In genomic region chr9:116151966-116152381, GRCh38 we compare ENCODE assay signal across 14 cellular contexts. TPM values are rescaled to one million over a fixed set of nuclear protein-coding genes. Genes with fewer than 3 reads are reported as not detected.
DNase-seq lines count a peak whose midpoint lies in the region; ATAC-seq, FAIRE-seq and TF ChIP-seq lines count a peak whose summit lies in the region.
"Had no signal": no experiment of that assay in that cellular context is flagged by ENCODE, and none has a peak within 500 bp of the region (broad histone marks: within the 10 kb centered on the region; RNA-seq: fewer than 3 reads in every experiment).

No MANE protein-coding gene starts in this region.

- TF ChIP-seq RAD21 in IMR-90 (IDR thresholded peaks at IDR 0.05; ENCODE audit: low read length): no peak

- peak overlapping the region; percentile 66 for H3K4me3 ChIP-seq in ACC112 (ENCODE audit: low read depth, low read length)
- H3K4me3 ChIP-seq in IMR-90 (ENCODE audit: insufficient read depth, low read depth, low read length): no peak overlapping the region; the same call in 1 of the 2 replicates
- H3K4me3 ChIP-seq in bronchial epithelial cell (ENCODE audit: low read depth, low read length): no peak overlapping the region
- H3K4me3 ChIP-seq in mesenchymal stem cell (ENCODE audit: insufficient read depth in 1 of 2, low read depth in 1 of 2, low read length in 2 of 2): peak overlapping the region in 1 of 2 experiments; percentile 54
- H3K4me3 ChIP-seq: suprapubic skin had no signal

- in situ Hi-C loops in IMR-90 (cut with MboI; ENCODE audit: low sequenced_read_pairs): loop anchor here (10.0 kb wide), 3 partner anchors 423 to 557 kb away; no protein-coding TSS in a partner anchor

- H2AFZ ChIP-seq in ACC112 (ENCODE audit: low read length, unreplicated experiment) (peak overlapping the region; percentile 31), IMR-90 (replicated peaks; ENCODE audit: low read length, poor library complexity) (no peak overlapping the region), mesenchymal stem cell (ENCODE audit: low read depth, low read length) (no peak overlapping the region)

- peak overlapping the region; percentile 98; the same call in 1 of the 2 replicates for H4K5ac ChIP-seq in IMR-90 (ENCODE audit: low read depth, low read length)

- H3K4me2 ChIP-seq in IMR-90 (ENCODE audit: low read depth, low read length): peak overlapping the region; percentile 87
- no peak overlapping the region for H3K4me2 ChIP-seq in mesenchymal stem cell (ENCODE audit: low read length, poor library complexity, severe bottlenecking)

- H2BK120ac ChIP-seq in IMR-90 (ENCODE audit: low read depth, low read length): peak overlapping the region; percentile 89
- no peak overlapping the region for H2BK120ac ChIP-seq in mesenchymal stem cell (ENCODE audit: low read depth, low read length)

- FAIRE-seq in bronchial epithelial cell (lab: Jason Lieb, UNC): no peak

- H3K9me3 ChIP-seq in IMR-90 (ENCODE audit: control insufficient read depth, insufficient read depth, low read length) (no peaks in the 10 kb centered on the region), mesenchymal stem cell (ENCODE audit: control insufficient read depth, low read length) (no peaks in the 10 kb centered on the region)
- H3K9me3 ChIP-seq: BE2C, suprapubic skin had no signal

- H4K91ac ChIP-seq in IMR-90 (ENCODE audit: insufficient read depth, low read depth, low read length) (peak overlapping the region; percentile 82; the same call in 1 of the 2 replicates), mesenchymal stem cell (ENCODE audit: low read length) (no peak overlapping the region)

- H2BK15ac ChIP-seq in IMR-90 (ENCODE audit: low read depth, low read length) (peak overlapping the region; percentile 40; the same call in 2 of the 3 replicates), mesenchymal stem cell (ENCODE audit: low read depth, poor library complexity, severe bottlenecking) (no peak overlapping the region)

- no peaks in the 10 kb centered on the region for H4K20me1 ChIP-seq in IMR-90 (ENCODE audit: insufficient read depth, low read length)

- H4K8ac ChIP-seq in IMR-90 (ENCODE audit: low read depth in 2 of 2, low read length in 2 of 2) (peak overlapping the region; percentile 37 to 60; a peak in 2 of 4 replicates), mesenchymal stem cell (ENCODE audit: low read length) (no peak overlapping the region)

- no peak overlapping the region for H2BK12ac ChIP-seq in mesenchymal stem cell (ENCODE audit: low read length in 2 of 2)

- no peak overlapping the region for H2AK5ac ChIP-seq in IMR-90 (ENCODE audit: low read depth, low read length)
- no peak overlapping the region for H2AK5ac ChIP-seq in mesenchymal stem cell (ENCODE audit: low read length, severe bottlenecking)

- H2BK20ac ChIP-seq in IMR-90 (ENCODE audit: low read depth, low read length): peak overlapping the region; percentile 92

- H3K23ac ChIP-seq in IMR-90 (ENCODE audit: low read depth, low read length) (peak overlapping the region; percentile 57), mesenchymal stem cell (ENCODE audit: low read length in 2 of 2) (no peak overlapping the region)

- CTCF ChIA-PET in IMR-90 (lab: Yijun Ruan, JAX): interaction anchor here (0.6 to 1.9 kb wide), 14 partner anchors 8 to 559 kb away, joined by 3 to 11 read pairs (median 4); no protein-coding TSS in a partner anchor

- dilution Hi-C loops in IMR-90 (cut with HindIII; ENCODE audit: low sequenced_read_pairs, unreplicated experiment): no loop called here

- DNase-seq in IMR-90: peak; percentile 94
- DNase-seq in bronchial epithelial cell (ENCODE audit: low read depth): peak; percentile 37
- DNase-seq in mesenchymal stem cell: peak; percentile 92
- DNase-seq in NCI-H1092 (lab: John Stamatoyannopoulos, UW): no peak
- DNase-seq in DMS53 (lab: John Stamatoyannopoulos, UW): no peak
- no peak for DNase-seq in activated CD4-positive, CD25-positive, alpha-beta regulatory T cell (lab: John Stamatoyannopoulos, UW)
- DNase-seq: activated naive CD8-positive, alpha-beta T cell treated with anti-CD3 and anti-CD28 coated beads, Interleukin-2, amount 10 ng/mL, durations not matched to agents 7 days and 5 days; BE2C; GF-D8; hypothalamus; NCI-H1930 had no signal

- H2AK9ac ChIP-seq in IMR-90 (replicated peaks; ENCODE audit: low read depth, low read length, poor library complexity): no peak overlapping the region

- TF ChIP-seq POLR2A in IMR-90 (IDR thresholded peaks at IDR 0.05; ENCODE audit: low read depth, low read length): no peak

- no peaks in the 10 kb centered on the region for H3K27me3 ChIP-seq in ACC112 (ENCODE audit: insufficient read depth, low read length)
- no peaks in the 10 kb centered on the region for H3K27me3 ChIP-seq in IMR-90 (ENCODE audit: control insufficient read depth, insufficient read depth, low read length)
- peaks cover 17% of the 10 kb centered on the region for H3K27me3 ChIP-seq in bronchial epithelial cell (ENCODE audit: control insufficient read depth, insufficient read depth, low read length)
- H3K27me3 ChIP-seq in mesenchymal stem cell (ENCODE audit: control insufficient read depth in 1 of 2, insufficient read depth in 1 of 2, low read length in 2 of 2): no peaks in the 10 kb centered on the region

- peak overlapping the region; percentile 99 for H2BK5ac ChIP-seq in IMR-90 (ENCODE audit: low read depth, low read length, poor library complexity, severe bottlenecking)
- H2BK5ac ChIP-seq in mesenchymal stem cell (ENCODE audit: low read depth, low read length, poor library complexity, severe bottlenecking): no peak overlapping the region

- WGBS in IMR-90 (ENCODE audit: extremely low coverage in 2 of 2, insufficient read length in 1 of 2), 2 experiments: no CpG with 5 or more reads among the region's 6 CpGs
- WGBS in mesenchymal stem cell: 14% methylated on average over 4 of the region's 6 CpGs

- TF ChIP-seq CTCF in IMR-90 (conservative IDR thresholded peaks at IDR 0.05; ENCODE audit: low read depth, low read length) (no peak), bronchial epithelial cell (IDR thresholded peaks at IDR 0.05; ENCODE audit: insufficient read depth, low read length, severe bottlenecking) (no peak)

- 0 out of 2 replicates have a peak overlapping the region, but pooled peaks have one; percentile 78 for H3K56ac ChIP-seq in IMR-90 (ENCODE audit: extremely low read depth, insufficient read depth, low read length)

- no peaks in the 10 kb centered on the region for H3K9me1 ChIP-seq in IMR-90 (ENCODE audit: insufficient read depth, low read length)

- intact Hi-C loops in IMR-90 (cut with micrococcal nuclease): loop anchor here (1.0 to 10.0 kb wide), 9 partner anchors 50 to 493 kb away; no protein-coding TSS in a partner anchor

- H3K9ac ChIP-seq in IMR-90 (ENCODE audit: low read depth, low read length): no peak overlapping the region
- H3K9ac ChIP-seq in mesenchymal stem cell (ENCODE audit: low read length): peak overlapping the region; percentile 95

- H3K18ac ChIP-seq in IMR-90 (ENCODE audit: low read depth, low read length): peak overlapping the region; percentile 98
- no peak overlapping the region for H3K18ac ChIP-seq in mesenchymal stem cell (ENCODE audit: low read depth in 1 of 2, low read length in 2 of 2)

- peaks cover 21% of the 10 kb centered on the region for H3K79me2 ChIP-seq in ACC112 (ENCODE audit: control insufficient read depth, insufficient read depth, low read length, unreplicated experiment)

- H3K4ac ChIP-seq in IMR-90 (ENCODE audit: low read depth, low read length): peak overlapping the region; percentile 78; the same call in 1 of the 2 replicates
- H3K4ac ChIP-seq in mesenchymal stem cell (ENCODE audit: low read depth in 1 of 2, low read length in 2 of 2): no peak overlapping the region

- H3K14ac ChIP-seq in IMR-90 (replicated peaks; ENCODE audit: low read depth, low read length) (peak overlapping the region; percentile 56; the same call in 1 of the 2 replicates), mesenchymal stem cell (ENCODE audit: low read length in 2 of 2) (no peak overlapping the region)

- peaks cover 3 to 28% of the 10 kb centered on the region in 2 experiments; a peak in 3 of 4 replicates for H3K79me1 ChIP-seq in IMR-90 (ENCODE audit: low read depth in 1 of 2, low read length in 2 of 2)
- no peaks in the 10 kb centered on the region for H3K79me1 ChIP-seq in mesenchymal stem cell (replicated peaks; ENCODE audit: low read length, poor library complexity, severe bottlenecking)

- H3K27ac ChIP-seq in ACC112 (ENCODE audit: low read depth, low read length) (peak overlapping the region; percentile 94), IMR-90 (ENCODE audit: insufficient read depth, low read length) (peak overlapping the region; percentile 56; the same call in 1 of the 2 replicates), mesenchymal stem cell (ENCODE audit: low read length, poor library complexity, severe bottlenecking) (peak overlapping the region; percentile 96)

- no TSS peak for BruUV-seq in IMR-90 (replicated peaks; lab: Mats Ljungman, UMichigan)

- ATAC-seq in IMR-90 (ENCODE audit: low read depth) (peak; percentile 25), HG03342 (IDR thresholded peaks at IDR 0.05; ENCODE audit: unreplicated experiment) (no peak)

- POLR2A ChIA-PET in IMR-90 (lab: Charles Lee; ENCODE audit: unreplicated experiment): interaction anchor here (1.3 to 2.9 kb wide), 3 partner anchors 125 to 208 kb away, joined by 3 to 22 read pairs (median 7); no protein-coding TSS in a partner anchor

- H3K36me3 ChIP-seq in ACC112 (ENCODE audit: insufficient read depth, low read length): no peaks in the 10 kb centered on the region
- no peaks in the 10 kb centered on the region; the same call in 1 of the 2 replicates for H3K36me3 ChIP-seq in IMR-90 (ENCODE audit: control insufficient read depth, insufficient read depth, low read length)
- no peaks in the 10 kb centered on the region for H3K36me3 ChIP-seq in bronchial epithelial cell (ENCODE audit: control insufficient read depth, insufficient read depth, low read length)
- no peaks in the 10 kb centered on the region for H3K36me3 ChIP-seq in mesenchymal stem cell (ENCODE audit: control insufficient read depth in 1 of 2, insufficient read depth in 2 of 2, low read depth in 1 of 2, low read length in 2 of 2)
- H3K36me3 ChIP-seq: BE2C, suprapubic skin had no signal

- H3K4me1 ChIP-seq in ACC112 (ENCODE audit: control insufficient read depth, insufficient read depth, low read length, unreplicated experiment) (peaks cover 18% of the 10 kb centered on the region), IMR-90 (ENCODE audit: control insufficient read depth, insufficient read depth, low read length) (peaks cover 8% of the 10 kb centered on the region), mesenchymal stem cell (ENCODE audit: control insufficient read depth, insufficient read depth, low read depth, low read length) (peaks cover 8% of the 10 kb centered on the region)

TF ChIP-seq in IMR-90, 13 proteins besides CTCF, POLR2A, EP300 and RAD21 (continues in another document):
- TF ChIP-seq RFX5 (IDR thresholded peaks at IDR 0.05; ENCODE audit: low read depth, low read length) (no peak), FOS (IDR thresholded peaks at IDR 0.05; ENCODE audit: low read depth, low read length) (0 out of 2 replicates have a peak, but pooled peaks have one; percentile 32)

RNA-seq across cellular contexts. Expression of gene PAPPA, which starts 1.6 kb away (rescaled TPM):
- 11.7 and 12.4 TPM in 2 replicates for total RNA-seq in IMR-90 (2012; rRNA removed)
- polyA plus RNA-seq in IMR-90 (2012; rRNA removed): 8.3 and 8.6 TPM in 2 replicates
- polyA plus RNA-seq in IMR-90 (2012; cell fraction: cytosol; rRNA removed): 3.3 and 7.5 TPM in 2 replicates
- 7.6 and 18.5 TPM in 2 replicates for polyA plus RNA-seq in IMR-90 (2012; cell fraction: nucleus; rRNA removed; ENCODE audit: low replicate concordance)
- total RNA-seq in bronchial epithelial cell: 0.13 and 1.3 TPM in 2 replicates
- polyA plus RNA-seq in mesenchymal stem cell (2013, experiment 1 of 2): 90.6 TPM
- 85.6 TPM for polyA plus RNA-seq in mesenchymal stem cell (2013, experiment 2 of 2)
- total RNA-seq: activated naive CD8-positive, alpha-beta T cell treated with anti-CD3 and anti-CD28 coated beads, Interleukin-2, amount 10 ng/mL, durations not matched to agents 7 days and 5 days had no signal

Comparison
In these comparisons a context has a peak if more than half of its experiments do, and no peak if none do; other contexts are left out.
1. DNase-seq: peak in IMR-90 (single experiment), bronchial epithelial cell (single experiment) and mesenchymal stem cell (single experiment); none in NCI-H1092 (single experiment), DMS53 (single experiment) and activated CD4-positive, CD25-positive, alpha-beta regulatory T cell (0 of 4).
2. Peak in every context shown above with its lines, with median percentiles within 50 percentile points of each other: H3K27ac ChIP-seq.